In genomic region chrX:118024482-118024881, GRCh38 we compare ENCODE assay signal across 24 cellular contexts.
"Had no signal": no experiment of that assay in that cellular context is flagged by ENCODE, and none has a peak within 500 bp of the region (broad histone marks: within the 10 kb centered on the region; RNA-seq: fewer than 3 reads in every experiment).

No MANE protein-coding gene starts in this region.

- H3K27ac ChIP-seq: dorsolateral prefrontal cortex, hepatocyte, left ventricle myocardium inferior, lower lobe of right lung, psoas muscle, right lobe of liver, testis, tibial nerve, upper lobe of right lung, vagina had no signal

- H3K36me3 ChIP-seq: left ventricle myocardium inferior, lower lobe of right lung, right lobe of liver, tibial nerve, upper lobe of right lung, vagina had no signal

- H3K4me1 ChIP-seq: left ventricle myocardium inferior, lower lobe of right lung, psoas muscle, right lobe of liver, testis, tibial nerve, upper lobe of right lung, vagina had no signal

- H3K79me2 ChIP-seq: hepatocyte had no signal

- H3K9me3 Mint-ChIP-seq: memory B cell; stimulated activated naive B cell treated with anti-CD40 and anti-IgM and Interleukin-4, amounts not matched to agents 10 μg/mL and 1 μg/mL and 100 μg/mL, for 72 hours; stimulated activated naive CD8-positive, alpha-beta T cell treated with anti-CD3 and anti-CD28 coated beads, Interleukin-15, amount 100 ng/mL, for 72 hours had no signal

- H3K4me1 Mint-ChIP-seq: memory B cell; mesothelial cell of epicardium; stimulated activated naive CD8-positive, alpha-beta T cell treated with anti-CD3 and anti-CD28 coated beads, Interleukin-15, amount 100 ng/mL, for 72 hours had no signal

- DNase-seq: dorsolateral prefrontal cortex; effector CD8-positive, alpha-beta T cell; foreskin melanocyte; head of caudate nucleus; kidney; left cardiac atrium; left ventricle myocardium inferior; lower lobe of right lung; occipital lobe; psoas muscle; retina; right lobe of liver; stimulated activated CD4-positive, alpha-beta T cell treated with anti-CD3 and anti-CD28 coated beads, Interleukin-2, amount 100 ng/mL, for 24 hours; stimulated activated CD4-positive, alpha-beta T cell treated with anti-CD3 and anti-CD28 coated beads, Interleukin-4, amount 100 ng/mL, for 4 hours; stimulated activated naive B cell treated with anti-CD40 and anti-IgM and Interleukin-4, amounts not matched to agents 10 μg/mL and 1 μg/mL and 100 μg/mL, for 72 hours; stimulated activated naive CD8-positive, alpha-beta T cell treated with anti-CD3 and anti-CD28 coated beads, Interleukin-15, amount 100 ng/mL, for 72 hours; testis; upper lobe of right lung had no signal

- H3K4me3 ChIP-seq: dorsolateral prefrontal cortex, hepatocyte, left ventricle myocardium inferior, lower lobe of right lung, psoas muscle, right lobe of liver, testis, tibial nerve, upper lobe of right lung, vagina had no signal

- ATAC-seq: left cardiac atrium; lower lobe of right lung; psoas muscle; right lobe of liver; stimulated activated naive CD8-positive, alpha-beta T cell treated with anti-CD3 and anti-CD28 coated beads, Interleukin-15, amount 100 ng/mL, for 72 hours; upper lobe of right lung had no signal

- H3K4me3 Mint-ChIP-seq: memory B cell; mesothelial cell of epicardium; nephron; stimulated activated naive B cell treated with anti-CD40 and anti-IgM and Interleukin-4, amounts not matched to agents 10 μg/mL and 1 μg/mL and 100 μg/mL, for 72 hours; stimulated activated naive CD8-positive, alpha-beta T cell treated with anti-CD3 and anti-CD28 coated beads, Interleukin-15, amount 100 ng/mL, for 72 hours had no signal

- H2AFZ ChIP-seq: hepatocyte had no signal

- H3K27me3 ChIP-seq: hepatocyte, right lobe of liver, testis, tibial nerve, upper lobe of right lung, vagina had no signal

- H3K27me3 Mint-ChIP-seq: stimulated activated naive B cell treated with anti-CD40 and anti-IgM and Interleukin-4, amounts not matched to agents 10 μg/mL and 1 μg/mL and 100 μg/mL, for 72 hours; stimulated activated naive CD8-positive, alpha-beta T cell treated with anti-CD3 and anti-CD28 coated beads, Interleukin-15, amount 100 ng/mL, for 72 hours had no signal

- H3K27ac Mint-ChIP-seq: memory B cell; mesothelial cell of epicardium; nephron; stimulated activated naive B cell treated with anti-CD40 and anti-IgM and Interleukin-4, amounts not matched to agents 10 μg/mL and 1 μg/mL and 100 μg/mL, for 72 hours had no signal

- H3K36me3 Mint-ChIP-seq: memory B cell; mesothelial cell of epicardium; stimulated activated naive B cell treated with anti-CD40 and anti-IgM and Interleukin-4, amounts not matched to agents 10 μg/mL and 1 μg/mL and 100 μg/mL, for 72 hours had no signal
